Comparison of ENCODE assay signal across 8 cellular contexts in the genomic region with DNA sequence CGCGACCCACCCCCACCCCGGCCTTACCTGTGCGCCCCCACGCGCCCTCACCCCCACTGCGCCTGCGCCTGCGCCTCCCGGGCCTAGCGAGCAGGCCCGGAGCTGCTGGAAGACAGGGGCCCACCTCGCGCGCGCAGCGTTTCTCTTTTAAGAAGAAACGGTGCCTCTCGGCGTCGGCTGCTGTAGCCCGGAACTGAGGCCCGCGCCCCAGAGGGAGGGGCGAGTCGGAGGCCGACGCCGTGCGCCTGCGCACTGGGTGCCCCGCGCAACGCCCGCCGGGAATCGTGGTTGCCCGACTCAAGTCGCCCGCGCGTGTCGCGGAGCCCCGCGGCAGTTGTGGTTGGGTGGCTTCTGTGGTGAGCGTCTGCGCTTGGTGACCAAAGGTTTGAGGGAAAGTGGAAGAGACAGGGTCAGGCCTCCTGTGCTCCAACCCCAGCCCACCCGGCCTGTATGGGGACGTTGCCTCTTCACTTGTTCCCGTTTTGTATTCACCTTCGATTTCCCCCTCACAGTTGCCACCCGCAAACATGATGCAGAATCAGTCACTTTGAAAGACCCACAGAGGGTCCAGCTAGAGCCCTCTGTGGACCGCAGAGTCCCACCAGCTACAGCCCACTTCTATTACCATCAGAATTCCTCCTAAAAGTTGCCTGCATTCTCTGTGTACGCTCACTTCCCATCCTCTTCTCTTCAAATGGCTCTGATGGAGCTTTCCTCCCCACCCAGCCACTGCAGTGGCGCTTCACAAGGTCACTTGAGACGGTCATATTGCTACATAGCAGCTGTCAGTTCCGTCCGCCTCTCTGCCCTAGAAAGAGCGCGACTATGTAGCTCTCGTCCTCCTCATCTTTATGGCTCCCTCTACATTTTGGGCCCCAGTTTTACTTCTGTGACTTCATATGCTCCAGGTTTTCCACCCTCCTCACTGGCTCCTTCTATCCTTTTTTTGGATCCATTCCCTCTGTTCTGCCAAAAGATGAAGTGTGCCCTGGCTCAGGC. TPM values are rescaled to one million over a fixed set of nuclear protein-coding genes. Genes with fewer than 3 reads are reported as not detected.
DNase-seq lines count a peak whose midpoint lies in the region; ATAC-seq lines count a peak whose summit lies in the region.

A gene with protein sequence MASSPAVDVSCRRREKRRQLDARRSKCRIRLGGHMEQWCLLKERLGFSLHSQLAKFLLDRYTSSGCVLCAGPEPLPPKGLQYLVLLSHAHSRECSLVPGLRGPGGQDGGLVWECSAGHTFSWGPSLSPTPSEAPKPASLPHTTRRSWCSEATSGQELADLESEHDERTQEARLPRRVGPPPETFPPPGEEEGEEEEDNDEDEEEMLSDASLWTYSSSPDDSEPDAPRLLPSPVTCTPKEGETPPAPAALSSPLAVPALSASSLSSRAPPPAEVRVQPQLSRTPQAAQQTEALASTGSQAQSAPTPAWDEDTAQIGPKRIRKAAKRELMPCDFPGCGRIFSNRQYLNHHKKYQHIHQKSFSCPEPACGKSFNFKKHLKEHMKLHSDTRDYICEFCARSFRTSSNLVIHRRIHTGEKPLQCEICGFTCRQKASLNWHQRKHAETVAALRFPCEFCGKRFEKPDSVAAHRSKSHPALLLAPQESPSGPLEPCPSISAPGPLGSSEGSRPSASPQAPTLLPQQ (minus strand): TSS at position 195 of the 999 bp plus-strand sequence. CDS start 776 bp downstream, outside the sequence.

- H3K27ac Mint-ChIP-seq in memory B cell: peak within 1 kb of the TSS; percentile 95

- H3K27me3 Mint-ChIP-seq in memory B cell: no peaks in the 10 kb centered on the region

- peak; percentile 99 for DNase-seq in COLO829 (ENCODE audit: low spot score)
- DNase-seq in HT1080 (ENCODE audit: low read depth): peak; percentile 95
- DNase-seq in NK-92 treated with Interleukin-12 subunit alpha and Interleukin-12 subunit beta, amount 100 ng/mL, for 24 hours (lab: John Stamatoyannopoulos, UW): peak; percentile 97
- DNase-seq in effector CD8-positive, alpha-beta T cell (lab: John Stamatoyannopoulos, UW): peak; percentile 93
- peak; percentile 95 to 96 for DNase-seq in memory B cell (ENCODE audit: low spot score in 2 of 2)
- DNase-seq in stimulated activated CD8-positive, alpha-beta memory T cell treated with anti-CD3 and anti-CD28 coated beads, Interleukin-12 subunit alpha, Interleukin-12 subunit beta, amount 100 ng/mL, for 24 hours (ENCODE audit: extremely low read depth): peak; percentile 95

- peaks cover 47% of the 10 kb centered on the region for H3K4me1 Mint-ChIP-seq in memory B cell

- no peaks in the 10 kb centered on the region for H3K9me3 Mint-ChIP-seq in memory B cell

- H3K36me3 Mint-ChIP-seq in memory B cell: peaks cover 6% of the 10 kb centered on the region

- peak within 1 kb of the TSS; percentile 82 for H3K4me3 Mint-ChIP-seq in memory B cell

- POLR2A ChIA-PET in activated CD8-positive, alpha-beta memory T cell treated with anti-CD3 and anti-CD28 coated beads for 36 hours (lab: Charles Lee): interaction anchor here (0.5 to 2.4 kb wide), 8 partner anchors 9 to 47 kb away, joined by 3 to 23 read pairs (median 4); partner anchors contain the start of genes SH3BP5L and ZNF672

- CTCF ChIA-PET in activated CD8-positive, alpha-beta memory T cell treated with anti-CD3 and anti-CD28 coated beads for 36 hours (lab: Charles Lee): interaction anchor here (0.6 to 2.6 kb wide), 10 partner anchors 9 to 65 kb away, joined by 3 to 17 read pairs (median 4); partner anchors contain the start of genes SH3BP5L and ZNF672

- ATAC-seq in GM21367 (IDR thresholded peaks at IDR 0.05; ENCODE audit: unreplicated experiment) (peak; percentile 80), memory B cell (ENCODE audit: low read depth) (peak; percentile 88)

RNA-seq across cellular contexts. Expression of the gene that starts here (rescaled TPM):
- 23.5 and 25.8 TPM in 2 replicates for total RNA-seq in HT1080 (2014; rRNA removed; shearing (Covaris generic))
- polyA plus RNA-seq in HT1080 (2015; cell fraction: cytosol; rRNA removed): 18.0 and 19.8 TPM in 2 replicates
- polyA plus RNA-seq in HT1080 (2015; cell fraction: nucleus; rRNA removed): 272 and 313 TPM in 2 replicates
- 10 to 100 TPM; 69.4 to 75.9 TPM for total RNA-seq in activated CD8-positive, alpha-beta memory T cell treated with anti-CD3 and anti-CD28 coated beads for 36 hours

Comparison
In these comparisons a context has a peak if more than half of its experiments do, and no peak if none do; other contexts are left out.
1. Peak in every context shown above with its lines: DNase-seq and ATAC-seq.